9 cellular contexts compared by ENCODE assay signal in genomic region chr2:130370490-130370889, GRCh38. TPM values are rescaled to one million over a fixed set of nuclear protein-coding genes. Genes with fewer than 3 reads are reported as not detected.
DNase-seq lines count a peak whose midpoint lies in the region; ATAC-seq lines count a peak whose summit lies in the region.
"Had no signal": no experiment of that assay in that cellular context is flagged by ENCODE, and none has a peak within 500 bp of the region (broad histone marks: within the 10 kb centered on the region; RNA-seq: fewer than 3 reads in every experiment).

No MANE protein-coding gene starts in this region.

- H3K27me3 Mint-ChIP-seq in T-cell = no peaks in the 10 kb centered on the region
- H3K27me3 Mint-ChIP-seq in activated naive CD8-positive, alpha-beta T cell treated with anti-CD3 and anti-CD28 coated beads, Interleukin-2, amount 50 U/mL, for 24 hours = no peaks in the 10 kb centered on the region

- H3K4me1 ChIP-seq in skeletal muscle satellite cell (ENCODE audit: control insufficient read depth, insufficient read depth, low read length) = peaks cover 28% of the 10 kb centered on the region

- H3K4me1 Mint-ChIP-seq in T-cell = peaks cover 48 to 51% (median 50%) of the 10 kb centered on the region in 3 donors
- peaks cover 48% of the 10 kb centered on the region for H3K4me1 Mint-ChIP-seq in activated naive CD8-positive, alpha-beta T cell treated with anti-CD3 and anti-CD28 coated beads, Interleukin-2, amount 50 U/mL, for 24 hours

- H3K4me2 ChIP-seq in skeletal muscle satellite cell (ENCODE audit: low read length) = peak overlapping the region; percentile 81

- POLR2A ChIA-PET in T-cell (lab: Charles Lee) = no interaction called here

- ATAC-seq in GM18868 (IDR thresholded peaks at IDR 0.05; ENCODE audit: unreplicated experiment) = peak; percentile 23
- ATAC-seq in T-cell (replicated peaks in 1 of 4) = peak; percentile 31 to 47 (median 46)
- ATAC-seq in activated naive CD8-positive, alpha-beta T cell treated with anti-CD3 and anti-CD28 coated beads, Interleukin-2, amount 50 U/mL, for 24 hours = peak; percentile 37

- no peaks in the 10 kb centered on the region for H3K27me3 ChIP-seq in skeletal muscle satellite cell (ENCODE audit: control insufficient read depth, insufficient read depth, low read length)

- CTCF ChIA-PET in T-cell (lab: Charles Lee) = interaction anchor here in 1 of 2 donors (1.7 kb wide), 1 partner anchor 28 kb away, joined by 3 read pairs; the partner anchor contains the start of gene IMP4

- H3K27ac Mint-ChIP-seq in T-cell = peak overlapping the region; percentile 95 to 98
- peak overlapping the region; percentile 99 for H3K27ac Mint-ChIP-seq in activated naive CD8-positive, alpha-beta T cell treated with anti-CD3 and anti-CD28 coated beads, Interleukin-2, amount 50 U/mL, for 24 hours

- no peak overlapping the region for H3K9ac ChIP-seq in skeletal muscle satellite cell (ENCODE audit: low read depth, low read length)

- peaks cover 8% of the 10 kb centered on the region for H3K36me3 ChIP-seq in skeletal muscle satellite cell (ENCODE audit: insufficient read depth, low read length)

- H3K4me3 Mint-ChIP-seq in T-cell = peak overlapping the region; percentile 89 to 91 (median 91)
- H3K4me3 Mint-ChIP-seq in activated naive CD8-positive, alpha-beta T cell treated with anti-CD3 and anti-CD28 coated beads, Interleukin-2, amount 50 U/mL, for 24 hours = peak overlapping the region; percentile 92

- H3K9me3 ChIP-seq in skeletal muscle satellite cell (replicated peaks; ENCODE audit: low read length) = no peaks in the 10 kb centered on the region
- H3K9me3 ChIP-seq: SK-N-SH had no signal

- no peak overlapping the region for H3K4me3 ChIP-seq in skeletal muscle satellite cell (ENCODE audit: low read length)

- DNase-seq in T-cell (peak in 19 of 34 experiments; percentile 18 to 45 (median 27)), NCI-H1092 (lab: John Stamatoyannopoulos, UW) (no peak), GDM1 (lab: John Stamatoyannopoulos, UW) (no peak), NCI-H1092 treated with DMSO at 0.1 percent for 48 hours (lab: John Stamatoyannopoulos, UW) (no peak)
- peak; percentile 48 for DNase-seq in activated naive CD8-positive, alpha-beta T cell treated with anti-CD3 and anti-CD28 coated beads, Interleukin-2, amount 50 U/mL, for 24 hours
- DNase-seq: NCI-H1694 treated with DMSO at 0.1 percent for 48 hours, SK-N-SH had no signal

- H3K9me3 Mint-ChIP-seq in T-cell = no peaks in the 10 kb centered on the region
- H3K9me3 Mint-ChIP-seq in activated naive CD8-positive, alpha-beta T cell treated with anti-CD3 and anti-CD28 coated beads, Interleukin-2, amount 50 U/mL, for 24 hours = no peaks in the 10 kb centered on the region

- H3K36me3 Mint-ChIP-seq in T-cell = peaks cover 17% of the 10 kb centered on the region
- H3K36me3 Mint-ChIP-seq in activated naive CD8-positive, alpha-beta T cell treated with anti-CD3 and anti-CD28 coated beads, Interleukin-2, amount 50 U/mL, for 24 hours (ENCODE audit: low read depth) = peaks cover 30% of the 10 kb centered on the region

RNA-seq across cellular contexts. Expression of gene PTPN18, which starts 14.6 kb away (rescaled TPM):
- total RNA-seq in T-cell = 10 to 100 TPM; 42.3 to 67.6 (median 58.2) TPM
- total RNA-seq in skeletal muscle satellite cell (2012; rRNA removed) = 25.1 and 26.6 TPM in 2 replicates

RNA-seq across cellular contexts. Expression of gene IMP4, which starts 27.8 kb away (rescaled TPM):
- 10 to 100 TPM; 70.7 to 93.7 (median 86.9) TPM for total RNA-seq in T-cell
- total RNA-seq in skeletal muscle satellite cell (2012; rRNA removed) = 155 TPM in 2 replicates

Comparison
In these comparisons a context has a peak if more than half of its experiments do, and no peak if none do; other contexts are left out.
1. DNase-seq: peak in T-cell (19 of 34) and activated naive CD8-positive, alpha-beta T cell treated with anti-CD3 and anti-CD28 coated beads, Interleukin-2, amount 50 U/mL, for 24 hours (single experiment); none in NCI-H1092 (single experiment), GDM1 (single experiment) and NCI-H1092 treated with DMSO at 0.1 percent for 48 hours (single experiment).
2. Peak in every context shown above with its lines, with median percentiles within 50 percentile points of each other: ATAC-seq.